In the genomic region with DNA sequence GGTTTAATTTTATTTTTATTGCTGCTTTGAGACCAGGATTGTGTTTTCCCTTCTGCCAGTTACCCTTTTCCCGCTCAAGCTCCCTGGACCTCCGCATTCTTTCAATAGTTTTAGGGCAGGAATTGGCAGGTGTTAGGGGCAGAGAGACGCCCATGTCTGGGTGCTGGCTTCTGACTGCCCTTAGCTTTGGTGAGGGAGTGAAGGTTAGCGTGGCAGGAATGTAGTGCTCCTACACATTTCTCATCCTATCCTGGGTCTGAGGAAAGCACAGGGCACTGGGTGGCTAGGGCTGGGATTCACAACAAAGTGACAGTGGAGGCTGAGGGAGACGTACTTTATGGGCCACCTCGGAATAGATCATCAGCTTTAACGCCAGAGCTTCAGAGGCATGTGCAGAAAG, we compare ENCODE assay signal across 1 cellular context.
TF ChIP-seq lines count a peak whose summit lies in the region.

No MANE protein-coding gene starts in this region.

TF ChIP-seq in H1, 55 proteins besides CTCF, POLR2A, EP300 and RAD21 (continued from another document):
- no peak for TF ChIP-seq NANOG (IDR thresholded peaks at IDR 0.05; ENCODE audit: insufficient read depth, low read depth, low read length, poor library complexity, severe bottlenecking)
- TF ChIP-seq, protein P1, sequence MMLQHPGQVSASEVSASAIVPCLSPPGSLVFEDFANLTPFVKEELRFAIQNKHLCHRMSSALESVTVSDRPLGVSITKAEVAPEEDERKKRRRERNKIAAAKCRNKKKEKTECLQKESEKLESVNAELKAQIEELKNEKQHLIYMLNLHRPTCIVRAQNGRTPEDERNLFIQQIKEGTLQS (IDR thresholded peaks at IDR 0.05; ENCODE audit: insufficient read depth, low read depth, low read length) = no peak
